Comparison of ENCODE assay signal across 1 cellular context in the genomic region with DNA sequence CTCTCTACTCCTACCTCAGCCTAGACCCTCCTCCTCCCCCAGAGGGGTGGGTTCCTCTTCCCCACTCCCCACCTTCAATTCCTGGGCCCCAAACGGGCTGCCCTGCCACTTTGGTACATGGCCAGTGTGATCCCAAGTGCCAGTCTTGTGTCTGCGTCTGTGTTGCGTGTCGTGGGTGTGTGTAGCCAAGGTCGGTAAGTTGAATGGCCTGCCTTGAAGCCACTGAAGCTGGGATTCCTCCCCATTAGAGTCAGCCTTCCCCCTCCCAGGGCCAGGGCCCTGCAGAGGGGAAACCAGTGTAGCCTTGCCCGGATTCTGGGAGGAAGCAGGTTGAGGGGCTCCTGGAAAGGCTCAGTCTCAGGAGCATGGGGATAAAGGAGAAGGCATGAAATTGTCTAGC.
TF ChIP-seq lines count a peak whose summit lies in the region.

No MANE protein-coding gene starts in this region.

TF ChIP-seq in H1, 55 proteins besides CTCF, POLR2A, EP300 and RAD21:
- no peak for TF ChIP-seq PHF8 (conservative IDR thresholded peaks at IDR 0.05; ENCODE audit: low read depth, low read length)
- TF ChIP-seq CBX5 (IDR thresholded peaks at IDR 0.05; ENCODE audit: low read depth, low read length), result no peak
- no peak for TF ChIP-seq KDM1A (IDR thresholded peaks at IDR 0.05; ENCODE audit: borderline replicate concordance, low read length)
- TF ChIP-seq TAF1 (IDR thresholded peaks at IDR 0.05; ENCODE audit: low read depth, low read length), result no peak
- no peak for TF ChIP-seq TAF7 (optimal IDR thresholded peaks at IDR 0.05; ENCODE audit: borderline replicate concordance, low read depth, low read length)
- TF ChIP-seq HDAC6 (IDR thresholded peaks at IDR 0.05; ENCODE audit: low read depth, low read length), result no peak
- no peak for TF ChIP-seq JUN (IDR thresholded peaks at IDR 0.05; ENCODE audit: low read depth, low read length)
- TF ChIP-seq GTF2F1 (IDR thresholded peaks at IDR 0.05; ENCODE audit: borderline replicate concordance, low read depth, low read length), result no peak
- no peak for TF ChIP-seq NANOG (IDR thresholded peaks at IDR 0.05; ENCODE audit: insufficient read depth, low read depth, low read length, poor library complexity, severe bottlenecking)
- no peak for TF ChIP-seq CREB1 (IDR thresholded peaks at IDR 0.05)
- no peak for TF ChIP-seq FOSL1 (IDR thresholded peaks at IDR 0.05; ENCODE audit: insufficient read depth, low read depth, low read length)
TF ChIP-seq in H1: peak in this region for 0.
